22 cellular contexts compared by ENCODE assay signal in the genomic region with DNA sequence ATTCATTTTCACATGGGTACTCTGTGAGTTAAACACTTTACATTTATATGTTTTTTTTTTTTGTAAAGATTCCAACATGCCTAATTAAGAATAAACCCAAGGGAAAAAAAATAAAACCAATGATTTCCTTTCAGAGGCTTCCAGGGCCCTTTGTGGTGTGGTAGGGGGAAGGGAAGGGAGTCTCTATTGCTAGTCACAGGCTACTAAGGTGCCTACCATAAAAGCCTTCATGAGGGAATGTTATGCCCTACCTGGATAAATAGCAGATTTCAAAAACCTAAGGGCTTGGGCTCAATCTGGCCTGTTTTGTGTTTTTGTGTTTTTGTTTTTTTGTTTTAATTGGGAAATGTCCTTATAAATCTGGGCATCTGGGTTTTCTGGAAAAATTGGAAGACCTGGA. TPM values are rescaled to one million over a fixed set of nuclear protein-coding genes. Genes with fewer than 3 reads are reported as not detected.
DNase-seq lines count a peak whose midpoint lies in the region; ATAC-seq and TF ChIP-seq lines count a peak whose summit lies in the region.
"Had no signal": no experiment of that assay in that cellular context is flagged by ENCODE, and none has a peak within 500 bp of the region (broad histone marks: within the 10 kb centered on the region; RNA-seq: fewer than 3 reads in every experiment).

No MANE protein-coding gene starts in this region.

- no peaks in the 10 kb centered on the region for H4K20me1 ChIP-seq in HCT116 (ENCODE audit: insufficient read depth)

- H3K4me1 Mint-ChIP-seq in mesothelial cell of epicardium: peaks cover 17% of the 10 kb centered on the region
- H3K4me1 Mint-ChIP-seq in Caco-2 (ENCODE audit: low read depth, unreplicated experiment): no peaks in the 10 kb centered on the region
- H3K4me1 Mint-ChIP-seq: natural killer cell had no signal

- intact Hi-C loops in A673 (cut with micrococcal nuclease; ENCODE audit: unreplicated experiment) (no loop called here), HCT116 (cut with micrococcal nuclease) (no loop called here), body of pancreas (cut with DNase I) (no loop called here), lower lobe of right lung (cut with DNase I) (no loop called here), Caco-2 (cut with micrococcal nuclease; ENCODE audit: unreplicated experiment) (no loop called here), psoas muscle (cut with DNase I) (no loop called here)

- H3K27me3 Mint-ChIP-seq in mesothelial cell of epicardium (ENCODE audit: low read depth) (no peaks in the 10 kb centered on the region), Caco-2 (ENCODE audit: insufficient read depth, unreplicated experiment) (no peaks in the 10 kb centered on the region)

- H3K79me2 ChIP-seq in HCT116 (ENCODE audit: insufficient read depth, low read length): no peaks in the 10 kb centered on the region

- DNase-seq in A673 (ENCODE audit: low spot score): peak; percentile 30
- DNase-seq in HCT116 (ENCODE audit: low read depth, low spot score): no peak
- DNase-seq in body of pancreas: no peak
- no peak for DNase-seq in mesothelial cell of epicardium (ENCODE audit: low spot score in 2 of 2, unreplicated experiment in 2 of 2)
- no peak for DNase-seq in lower lobe of right lung
- DNase-seq in Caco-2: no peak
- no peak for DNase-seq in NCI-H524 treated with DMSO at 0.1 percent for 48 hours (lab: John Stamatoyannopoulos, UW)
- no peak for DNase-seq in psoas muscle
- DNase-seq: activated CD4-positive, alpha-beta T cell treated with anti-CD3 and anti-CD28 coated beads, Interleukin-2, amount 50 U/mL, for 1 hour; hypothalamus; islet precursor cell; Kasumi-1; natural killer cell; NCI-H1930; NCI-H82; PC-3; SIG-M5 had no signal

- peak overlapping the region; percentile 13 for H3K4me3 ChIP-seq in A673 (ENCODE audit: low read depth, low read length, poor library complexity, severe bottlenecking)
- H3K4me3 ChIP-seq in HCT116 (replicated peaks in 1 of 2; ENCODE audit: low read depth in 1 of 2, low read length in 2 of 2): no peak overlapping the region
- no peak overlapping the region for H3K4me3 ChIP-seq in body of pancreas
- H3K4me3 ChIP-seq in lower lobe of right lung: no peak overlapping the region
- H3K4me3 ChIP-seq in Caco-2 (ENCODE audit: low read depth, low read length): no peak overlapping the region
- no peak overlapping the region for H3K4me3 ChIP-seq in psoas muscle
- H3K4me3 ChIP-seq: A549 had no signal

- BruUV-seq in A673 (replicated peaks; lab: Mats Ljungman, UMichigan) (no TSS peak), HCT116 (replicated peaks; lab: Mats Ljungman, UMichigan) (no TSS peak), Caco-2 (replicated peaks; lab: Mats Ljungman, UMichigan) (no TSS peak)

- TF ChIP-seq RAD21 in HCT116 (IDR thresholded peaks at IDR 0.05; ENCODE audit: low read depth): no peak

- TF ChIP-seq POLR2A in HCT116 (IDR thresholded peaks at IDR 0.05; ENCODE audit: borderline replicate concordance, extremely low read depth, insufficient read depth, insufficient read length) (no peak), body of pancreas (IDR thresholded peaks at IDR 0.05) (no peak)

- H3K4me3 Mint-ChIP-seq in mesothelial cell of epicardium: no peak overlapping the region
- no peak overlapping the region for H3K4me3 Mint-ChIP-seq in Caco-2 (ENCODE audit: unreplicated experiment)
- H3K4me3 Mint-ChIP-seq: activated naive CD8-positive, alpha-beta T cell; activated T-helper 1 cell treated with anti-CD3 and anti-CD28 coated beads, Interleukin-12 subunit alpha, Interleukin-12 subunit beta, Interleukin-2, Interleukin-4 antibody, amounts not matched to agents 30 ng/mL and 10 ng/mL and 1 ng/mL, durations not matched to agents 14 hours and 24 hours and 36 hours; memory B cell; natural killer cell had no signal

- POLR2A ChIA-PET in A673 (lab: Charles Lee; ENCODE audit: low non-redundant PET): no interaction called here
- POLR2A ChIA-PET in HCT116 (lab: Charles Lee): no interaction called here
- POLR2A ChIA-PET in Caco-2 (lab: Charles Lee): no interaction called here

- peak overlapping the region; percentile 65 for H2AFZ ChIP-seq in HCT116 (ENCODE audit: low read depth, low read length, poor library complexity, severe bottlenecking)

- no peak overlapping the region for H3K9ac ChIP-seq in HCT116 (ENCODE audit: low read length)

- peak overlapping the region; percentile 72 for H3K27ac ChIP-seq in A673 (ENCODE audit: low read depth, low read length, poor library complexity, severe bottlenecking)
- H3K27ac ChIP-seq in HCT116 (ENCODE audit: low read depth, low read length): no peak overlapping the region
- peak overlapping the region in 3 of 4 donors; percentile 35 to 77 (median 36) for H3K27ac ChIP-seq in body of pancreas
- H3K27ac ChIP-seq in lower lobe of right lung: no peak overlapping the region
- no peak overlapping the region for H3K27ac ChIP-seq in psoas muscle
- H3K27ac ChIP-seq: A549, C4-2B had no signal

- CTCF ChIA-PET in A673 (lab: Charles Lee) (no interaction called here), HCT116 (lab: Charles Lee) (no interaction called here), Caco-2 (lab: Charles Lee) (no interaction called here)

- H3K36me3 ChIP-seq in A673 (ENCODE audit: insufficient read depth, low read length, poor library complexity, severe bottlenecking) (no peaks in the 10 kb centered on the region), HCT116 (ENCODE audit: control insufficient read depth in 1 of 2, insufficient read depth in 2 of 2, low read length in 2 of 2) (no peaks in the 10 kb centered on the region), body of pancreas (replicated peaks in 1 of 2; ENCODE audit: insufficient read depth in 1 of 2, low read depth in 2 of 2) (no peaks in the 10 kb centered on the region), lower lobe of right lung (no peaks in the 10 kb centered on the region), Caco-2 (ENCODE audit: control insufficient read depth, insufficient read depth, low read length) (no peaks in the 10 kb centered on the region), psoas muscle (ENCODE audit: insufficient read depth in 1 of 2, low read depth in 1 of 2) (no peaks in the 10 kb centered on the region)

- no peaks in the 10 kb centered on the region for H3K27me3 ChIP-seq in A673 (replicated peaks; ENCODE audit: insufficient read depth, low read depth, low read length, poor library complexity)
- H3K27me3 ChIP-seq in HCT116 (ENCODE audit: insufficient read depth, low read length): no peaks in the 10 kb centered on the region
- no peaks in the 10 kb centered on the region for H3K27me3 ChIP-seq in body of pancreas
- no peaks in the 10 kb centered on the region for H3K27me3 ChIP-seq in lower lobe of right lung (ENCODE audit: low read depth)
- no peaks in the 10 kb centered on the region for H3K27me3 ChIP-seq in Caco-2 (replicated peaks; ENCODE audit: control insufficient read depth, insufficient read depth, low read length)
- H3K27me3 ChIP-seq in psoas muscle (ENCODE audit: insufficient read depth in 3 of 3, low read length in 2 of 3): no peaks in the 10 kb centered on the region

- no peaks in the 10 kb centered on the region for H3K9me2 ChIP-seq in HCT116 (ENCODE audit: insufficient read depth)

- no peak for ATAC-seq in HCT116
- peak; percentile 39 for ATAC-seq in body of pancreas
- ATAC-seq in lower lobe of right lung: no peak
- ATAC-seq in psoas muscle: no peak
- ATAC-seq: A549, natural killer cell, PC-3 had no signal

- H3K27ac Mint-ChIP-seq in mesothelial cell of epicardium (peak overlapping the region; percentile 49), Caco-2 (ENCODE audit: unreplicated experiment) (no peak overlapping the region)
- H3K27ac Mint-ChIP-seq: activated naive CD8-positive, alpha-beta T cell; activated T-helper 1 cell treated with anti-CD3 and anti-CD28 coated beads, Interleukin-12 subunit alpha, Interleukin-12 subunit beta, Interleukin-2, Interleukin-4 antibody, amounts not matched to agents 30 ng/mL and 10 ng/mL and 1 ng/mL, durations not matched to agents 14 hours and 24 hours and 36 hours; memory B cell; natural killer cell had no signal

- H3K9me3 ChIP-seq in A673 (ENCODE audit: low read depth, low read length, poor library complexity, severe bottlenecking): no peaks in the 10 kb centered on the region
- no peaks in the 10 kb centered on the region for H3K9me3 ChIP-seq in HCT116 (ENCODE audit: control insufficient read depth in 1 of 2, insufficient read depth in 1 of 2, low read depth in 1 of 2, low read length in 2 of 2)
- no peaks in the 10 kb centered on the region for H3K9me3 ChIP-seq in body of pancreas
- no peaks in the 10 kb centered on the region for H3K9me3 ChIP-seq in lower lobe of right lung
- H3K9me3 ChIP-seq in Caco-2: no peaks in the 10 kb centered on the region
- no peaks in the 10 kb centered on the region for H3K9me3 ChIP-seq in psoas muscle
- H3K9me3 ChIP-seq: A549 had no signal

- RAD21 ChIA-PET in HCT116 (lab: Charles Lee; ENCODE audit: low non-redundant PET in 1 of 2, low total read pairs in 2 of 2, uncharacterized antibody in 2 of 2, unreplicated experiment in 2 of 2): no interaction called here

- TF ChIP-seq CTCF in A673 (conservative IDR thresholded peaks at IDR 0.05; ENCODE audit: low read depth, low read length) (no peak), HCT116 (IDR thresholded peaks at IDR 0.05 in 2 of 3, conservative IDR thresholded peaks at IDR 0.05 in 1 of 3; ENCODE audit: borderline replicate concordance in 1 of 3, insufficient read depth in 1 of 3, low read depth in 2 of 3, low read length in 2 of 3) (no peak), body of pancreas (IDR thresholded peaks at IDR 0.05) (no peak), mesothelial cell of epicardium (IDR thresholded peaks at IDR 0.05; ENCODE audit: unreplicated experiment) (no peak), lower lobe of right lung (IDR thresholded peaks at IDR 0.05) (no peak), Caco-2 (IDR thresholded peaks at IDR 0.05; ENCODE audit: insufficient read depth in 1 of 2, low read depth in 1 of 2, low read length in 1 of 2, severe bottlenecking in 1 of 2, unreplicated experiment in 1 of 2) (no peak), psoas muscle (IDR thresholded peaks at IDR 0.05) (no peak)

- no peak overlapping the region for H3K4me2 ChIP-seq in HCT116 (ENCODE audit: low read length)
- H3K4me2 ChIP-seq: A549 had no signal

- H3K36me3 Mint-ChIP-seq in mesothelial cell of epicardium: no peaks in the 10 kb centered on the region
- no peaks in the 10 kb centered on the region for H3K36me3 Mint-ChIP-seq in Caco-2 (ENCODE audit: insufficient read depth, unreplicated experiment)
- H3K36me3 Mint-ChIP-seq: natural killer cell had no signal

- H3K4me1 ChIP-seq in A673 (ENCODE audit: insufficient read depth, low read length, poor library complexity, severe bottlenecking): peaks cover 32% of the 10 kb centered on the region
- H3K4me1 ChIP-seq in HCT116 (ENCODE audit: control insufficient read depth in 1 of 2, insufficient read depth in 2 of 2, low read length in 2 of 2): no peaks in the 10 kb centered on the region
- peaks cover 25% of the 10 kb centered on the region for H3K4me1 ChIP-seq in body of pancreas
- peaks cover 7% of the 10 kb centered on the region for H3K4me1 ChIP-seq in lower lobe of right lung
- H3K4me1 ChIP-seq in Caco-2: peaks cover 4% of the 10 kb centered on the region; the same call in 1 of the 2 replicates
- H3K4me1 ChIP-seq in psoas muscle: peaks cover 11% of the 10 kb centered on the region
- H3K4me1 ChIP-seq: A549 had no signal

- H3K9me3 Mint-ChIP-seq in mesothelial cell of epicardium (peaks cover 4% of the 10 kb centered on the region), Caco-2 (ENCODE audit: unreplicated experiment) (no peaks in the 10 kb centered on the region)
- H3K9me3 Mint-ChIP-seq: memory B cell had no signal

RNA-seq across cellular contexts. Expression of a gene that starts 38.9 kb away (rescaled TPM):
- total RNA-seq in A673 (2021) (431 and 531 TPM in 2 replicates), HCT116 (2021; ENCODE audit: unreplicated experiment) (177 TPM), body of pancreas (10 to 100 TPM; 77.1 to 97.5 TPM), mesothelial cell of epicardium (120 to 127 TPM (median 127 TPM) in 3 replicates), lower lobe of right lung (158 TPM), Caco-2 (2022) (177 and 186 TPM in 2 replicates), psoas muscle (100 to 1,000 TPM in 1 of 4 donors, 10 to 100 TPM in 3; 53.2 to 121 (median 71.0) TPM)
- 146 and 156 TPM in 2 replicates for polyA plus RNA-seq in HCT116 (2012)
- polyA plus RNA-seq in psoas muscle: 100 to 1,000 TPM in 1 of 3 donors, 10 to 100 TPM in 2; 70.8 to 252 (median 81.6) TPM

Comparison
In these comparisons a context has a peak if more than half of its experiments do, and no peak if none do; other contexts are left out.
1. H3K27ac ChIP-seq: peak in A673 (single experiment) and body of pancreas (3 of 4); none in HCT116 (single experiment), lower lobe of right lung (single experiment) and psoas muscle (single experiment).